Comparison of ENCODE assay signal across 1 cellular context in genomic region chr12:27549801-27550652, GRCh38.
TF ChIP-seq lines count a peak whose summit lies in the region.

No MANE protein-coding gene starts in this region.

TF ChIP-seq in HEK293, 187 proteins besides CTCF, POLR2A, EP300 and RAD21 (continued from another document and continues in another):
- TF ChIP-seq ZNF518A (tag by site-specific recombination; conservative IDR thresholded peaks at IDR 0.05; ENCODE audit: low read depth) (no peak), ZBTB49 (tag by site-specific recombination; IDR thresholded peaks at IDR 0.05; ENCODE audit: low read depth) (no peak), ZNF37A (tag by site-specific recombination; IDR thresholded peaks at IDR 0.05) (no peak), SALL2 (tag by site-specific recombination; IDR thresholded peaks at IDR 0.05; ENCODE audit: borderline replicate concordance) (no peak), INSM2 (tag by site-specific recombination; IDR thresholded peaks at IDR 0.05) (no peak), ZNF473 (tag by site-specific recombination; IDR thresholded peaks at IDR 0.05) (no peak), AEBP2 (tag by site-specific recombination; IDR thresholded peaks at IDR 0.05; ENCODE audit: borderline replicate concordance) (no peak), ZBTB26 (tag by site-specific recombination; optimal IDR thresholded peaks at IDR 0.05) (no peak), ZNF155 (tag by site-specific recombination; IDR thresholded peaks at IDR 0.05) (no peak), OSR2 (tag by site-specific recombination; IDR thresholded peaks at IDR 0.05) (peak; percentile 83), SCRT2 (tag by site-specific recombination; IDR thresholded peaks at IDR 0.05) (peak; percentile 27; the same call in 1 of the 2 replicates), REST (tag by site-specific recombination; IDR thresholded peaks at IDR 0.05) (peak; percentile 83), ZNF660 (tag by site-specific recombination; IDR thresholded peaks at IDR 0.05) (0 out of 2 replicates have a peak, but pooled peaks have one; percentile 40), ZBTB6 (tag by site-specific recombination; IDR thresholded peaks at IDR 0.05) (no peak), ZNF202 (tag by site-specific recombination; IDR thresholded peaks at IDR 0.05; ENCODE audit: borderline replicate concordance) (no peak), ZBTB10 (tag by site-specific recombination; IDR thresholded peaks at IDR 0.05) (no peak), ZNF280C (tag by site-specific recombination; IDR thresholded peaks at IDR 0.05) (no peak), ZNF404 (tag by site-specific recombination; IDR thresholded peaks at IDR 0.05) (no peak), ZNF677 (tag by site-specific recombination; IDR thresholded peaks at IDR 0.05) (no peak), ZNF133 (tag by site-specific recombination; IDR thresholded peaks at IDR 0.05) (no peak), ZNF18 (tag by site-specific recombination; IDR thresholded peaks at IDR 0.05) (no peak), ZNF561 (tag by site-specific recombination; IDR thresholded peaks at IDR 0.05; ENCODE audit: borderline replicate concordance) (0 out of 2 replicates have a peak, but pooled peaks have one; percentile 26), GLIS1 (tag by site-specific recombination; IDR thresholded peaks at IDR 0.05) (peak; percentile 92), OVOL3 (tag by site-specific recombination; IDR thresholded peaks at IDR 0.05) (no peak), RBAK (tag by site-specific recombination; IDR thresholded peaks at IDR 0.05) (no peak), ZNF112 (tag by site-specific recombination; IDR thresholded peaks at IDR 0.05) (no peak), ZNF785 (tag by site-specific recombination; IDR thresholded peaks at IDR 0.05) (no peak), KLF10 (tag by site-specific recombination; IDR thresholded peaks at IDR 0.05) (peak; percentile 41; the same call in 1 of the 2 replicates), HOXA7 (CRISPR knock-in tag; IDR thresholded peaks at IDR 0.05; ENCODE audit: borderline replicate concordance) (no peak), ZNF621 (tag by site-specific recombination; IDR thresholded peaks at IDR 0.05) (no peak), PRDM1 (tag by site-specific recombination; IDR thresholded peaks at IDR 0.05) (peak; percentile 93)
